Comparison of ENCODE assay signal across 22 cellular contexts in the genomic region with DNA sequence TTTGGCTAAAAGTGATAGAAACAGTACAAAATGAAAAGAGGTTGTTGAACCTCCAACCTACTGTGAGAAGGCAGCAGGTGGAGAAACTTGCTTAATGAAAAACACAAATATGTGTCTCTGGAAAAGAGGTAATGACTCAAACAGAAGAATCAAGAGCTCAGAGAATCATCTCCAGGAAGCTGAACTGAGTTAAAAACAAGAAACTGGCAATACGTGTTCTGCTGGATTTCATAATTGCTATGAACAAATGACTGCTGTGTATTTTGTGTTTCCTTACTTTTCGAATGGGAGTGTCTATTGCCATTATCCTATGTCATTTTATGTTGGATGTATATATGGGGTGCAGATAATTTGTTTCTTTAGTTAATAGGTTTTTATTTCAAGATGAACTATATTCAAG.
"Had no signal": no experiment of that assay in that cellular context is flagged by ENCODE, and none has a peak within 500 bp of the region (broad histone marks: within the 10 kb centered on the region; RNA-seq: fewer than 3 reads in every experiment).

No MANE protein-coding gene starts in this region.

- H3K27me3 ChIP-seq: dorsolateral prefrontal cortex, sigmoid colon, stomach, thyroid gland, upper lobe of left lung had no signal

- H3K4me1 ChIP-seq: lower lobe of right lung, psoas muscle, sigmoid colon, stomach, thyroid gland, upper lobe of left lung had no signal

- H3K4me3 Mint-ChIP-seq: endodermal cell; memory B cell; natural killer cell; stimulated activated effector memory CD8-positive, alpha-beta T cell treated with anti-CD3 and anti-CD28 coated beads, Interleukin-12 subunit alpha, Interleukin-12 subunit beta, amount 100 ng/mL, for 72 hours had no signal

- H3K36me3 ChIP-seq: lower lobe of right lung, ovary, sigmoid colon, stomach, thyroid gland, upper lobe of left lung had no signal

- H3K27ac Mint-ChIP-seq: endodermal cell; memory B cell; natural killer cell; stimulated activated effector memory CD8-positive, alpha-beta T cell treated with anti-CD3 and anti-CD28 coated beads, Interleukin-12 subunit alpha, Interleukin-12 subunit beta, amount 100 ng/mL, for 72 hours had no signal

- H3K27ac ChIP-seq: dorsolateral prefrontal cortex, lower lobe of right lung, ovary, psoas muscle, sigmoid colon, stomach, thyroid gland, upper lobe of left lung had no signal

- H3K4me1 Mint-ChIP-seq: memory B cell; natural killer cell; stimulated activated effector memory CD8-positive, alpha-beta T cell treated with anti-CD3 and anti-CD28 coated beads, Interleukin-12 subunit alpha, Interleukin-12 subunit beta, amount 100 ng/mL, for 72 hours had no signal

- H3K9me3 ChIP-seq: lower lobe of right lung, ovary, psoas muscle, upper lobe of left lung had no signal

- H3K36me3 Mint-ChIP-seq: memory B cell; natural killer cell; stimulated activated effector memory CD8-positive, alpha-beta T cell treated with anti-CD3 and anti-CD28 coated beads, Interleukin-12 subunit alpha, Interleukin-12 subunit beta, amount 100 ng/mL, for 72 hours had no signal

- H3K27me3 Mint-ChIP-seq: memory B cell had no signal

- H3K4me3 ChIP-seq: dorsolateral prefrontal cortex, lower lobe of right lung, ovary, psoas muscle, sigmoid colon, stomach, thyroid gland, upper lobe of left lung had no signal

- DNase-seq: dorsolateral prefrontal cortex; effector CD8-positive, alpha-beta T cell; endodermal cell; erythroblast; head of caudate nucleus; left ventricle myocardium superior; lower lobe of right lung; natural killer cell; occipital lobe; ovary; posterior cingulate gyrus; psoas muscle; right cardiac atrium; sigmoid colon; stimulated activated CD4-positive, alpha-beta T cell treated with anti-CD3 and anti-CD28 coated beads, Interleukin-2, amount 100 ng/mL, for 24 hours; stimulated activated CD4-positive, alpha-beta T cell treated with anti-CD3 and anti-CD28 coated beads, Interleukin-4, amount 100 ng/mL, for 24 hours; stimulated activated naive CD4-positive, alpha-beta T cell treated with Interleukin-2 at 50 U/mL for 16 hours; stomach; thyroid gland; upper lobe of left lung had no signal

- H3K9me3 Mint-ChIP-seq: endodermal cell had no signal

- ATAC-seq: left ventricle myocardium superior; lower lobe of right lung; natural killer cell; psoas muscle; right cardiac atrium; stimulated activated effector memory CD8-positive, alpha-beta T cell treated with anti-CD3 and anti-CD28 coated beads, Interleukin-12 subunit alpha, Interleukin-12 subunit beta, amount 100 ng/mL, for 72 hours had no signal
